8 cellular contexts compared by ENCODE assay signal in genomic region chr10:103111031-103111917, GRCh38.
DNase-seq lines count a peak whose midpoint lies in the region; ATAC-seq, FAIRE-seq and TF ChIP-seq lines count a peak whose summit lies in the region.

No MANE protein-coding gene starts in this region.

- H3K4me3 ChIP-seq in breast epithelium, result no peak overlapping the region
- H3K4me3 ChIP-seq in neural progenitor cell, result no peak overlapping the region

- H3K27ac ChIP-seq in 22Rv1 (peak overlapping the region; percentile 64), breast epithelium (peak overlapping the region; percentile 38 to 72), neural progenitor cell (peak overlapping the region; percentile 57)

- DNase-seq in breast epithelium (ENCODE audit: low spot score in 2 of 2) (no peak), neural progenitor cell (ENCODE audit: low spot score) (peak; percentile 20), D721Med (ENCODE audit: insufficient read length, low spot score) (no peak), HTR-8/SVneo (ENCODE audit: insufficient read length, low spot score) (no peak)
- no peak for DNase-seq in activated naive CD4-positive, alpha-beta T cell treated with anti-CD3 and anti-CD28 coated beads, Interleukin-2, amount 10 ng/mL, durations not matched to agents 7 days and 5 days

- no peaks in the 10 kb centered on the region for H3F3A ChIP-seq in neural progenitor cell (ENCODE audit: low read depth)

- no peaks in the 10 kb centered on the region for H3K9me3 Mint-ChIP-seq in neural progenitor cell
- H3K9me3 Mint-ChIP-seq in activated naive CD4-positive, alpha-beta T cell treated with anti-CD3 and anti-CD28 coated beads, Interleukin-2, amount 10 ng/mL, durations not matched to agents 7 days and 5 days, result no peaks in the 10 kb centered on the region

- H3K9ac ChIP-seq in neural progenitor cell, result no peak overlapping the region

- no peaks in the 10 kb centered on the region for H3K27me3 Mint-ChIP-seq in neural progenitor cell (ENCODE audit: insufficient read depth, low read depth)
- H3K27me3 Mint-ChIP-seq in activated naive CD4-positive, alpha-beta T cell treated with anti-CD3 and anti-CD28 coated beads, Interleukin-2, amount 10 ng/mL, durations not matched to agents 7 days and 5 days, result no peaks in the 10 kb centered on the region

- H3K79me2 ChIP-seq in neural progenitor cell (ENCODE audit: low read depth), result peaks cover 3% of the 10 kb centered on the region

- TF ChIP-seq POLR2A in breast epithelium (IDR thresholded peaks at IDR 0.05), result no peak

- H3K36me3 ChIP-seq in breast epithelium (no peaks in the 10 kb centered on the region), neural progenitor cell (no peaks in the 10 kb centered on the region)

- FAIRE-seq in D721Med (lab: Jason Lieb, UNC), result no peak
- no peak for FAIRE-seq in HTR-8/SVneo (lab: Jason Lieb, UNC)

- H3K27me3 ChIP-seq in breast epithelium (no peaks in the 10 kb centered on the region), neural progenitor cell (no peaks in the 10 kb centered on the region)

- CTCF ChIA-PET in activated naive CD4-positive, alpha-beta T cell treated with anti-CD3 and anti-CD28 coated beads, Interleukin-2, amount 10 ng/mL, durations not matched to agents 7 days and 5 days (lab: Charles Lee), result interaction anchor here (0.6 to 2.0 kb wide), 3 partner anchors 21 to 768 kb away, joined by 3 to 14 read pairs (median 3); no protein-coding TSS in a partner anchor

- H3K4me3 Mint-ChIP-seq in neural progenitor cell, result no peak overlapping the region
- no peak overlapping the region for H3K4me3 Mint-ChIP-seq in activated naive CD4-positive, alpha-beta T cell treated with anti-CD3 and anti-CD28 coated beads, Interleukin-2, amount 10 ng/mL, durations not matched to agents 7 days and 5 days

- intact Hi-C loops in breast epithelium (cut with DNase I; ENCODE audit: low total_unique reads), result no loop called here

- H3K4me1 Mint-ChIP-seq in neural progenitor cell, result peaks cover 6% of the 10 kb centered on the region
- no peaks in the 10 kb centered on the region for H3K4me1 Mint-ChIP-seq in activated naive CD4-positive, alpha-beta T cell treated with anti-CD3 and anti-CD28 coated beads, Interleukin-2, amount 10 ng/mL, durations not matched to agents 7 days and 5 days

- H2AFZ ChIP-seq in neural progenitor cell (replicated peaks), result no peak overlapping the region

- H4K20me1 ChIP-seq in neural progenitor cell (ENCODE audit: low read depth), result no peaks in the 10 kb centered on the region

- peaks cover 8% of the 10 kb centered on the region for H3K36me3 Mint-ChIP-seq in neural progenitor cell
- H3K36me3 Mint-ChIP-seq in activated naive CD4-positive, alpha-beta T cell treated with anti-CD3 and anti-CD28 coated beads, Interleukin-2, amount 10 ng/mL, durations not matched to agents 7 days and 5 days, result peaks cover 19% of the 10 kb centered on the region

- H3K27ac Mint-ChIP-seq in neural progenitor cell, result no peak overlapping the region
- no peak overlapping the region for H3K27ac Mint-ChIP-seq in activated naive CD4-positive, alpha-beta T cell treated with anti-CD3 and anti-CD28 coated beads, Interleukin-2, amount 10 ng/mL, durations not matched to agents 7 days and 5 days

- H3K4me2 ChIP-seq in neural progenitor cell, result peak overlapping the region; percentile 48

- TF ChIP-seq CTCF in 22Rv1 (IDR thresholded peaks at IDR 0.05) (no peak), breast epithelium (IDR thresholded peaks at IDR 0.05) (peak in 1 of 3 donors; percentile 10), neural progenitor cell (IDR thresholded peaks at IDR 0.05) (no peak), D721Med (IDR thresholded peaks at IDR 0.05; ENCODE audit: insufficient read depth, missing control alignments) (no peak)

- peaks cover 0 to 9% of the 10 kb centered on the region in 2 donors for H3K4me1 ChIP-seq in breast epithelium
- H3K4me1 ChIP-seq in neural progenitor cell, result peaks cover 19% of the 10 kb centered on the region

- H3K9me3 ChIP-seq in breast epithelium, result no peaks in the 10 kb centered on the region
- H3K9me3 ChIP-seq in neural progenitor cell (ENCODE audit: low read depth), result no peaks in the 10 kb centered on the region

- peak; percentile 62 for ATAC-seq in GM19328 (IDR thresholded peaks at IDR 0.05; ENCODE audit: unreplicated experiment)
- peak; percentile 64 for ATAC-seq in HG03159 (IDR thresholded peaks at IDR 0.05; ENCODE audit: unreplicated experiment)
